1 cellular context compared by ENCODE assay signal in the genomic region with DNA sequence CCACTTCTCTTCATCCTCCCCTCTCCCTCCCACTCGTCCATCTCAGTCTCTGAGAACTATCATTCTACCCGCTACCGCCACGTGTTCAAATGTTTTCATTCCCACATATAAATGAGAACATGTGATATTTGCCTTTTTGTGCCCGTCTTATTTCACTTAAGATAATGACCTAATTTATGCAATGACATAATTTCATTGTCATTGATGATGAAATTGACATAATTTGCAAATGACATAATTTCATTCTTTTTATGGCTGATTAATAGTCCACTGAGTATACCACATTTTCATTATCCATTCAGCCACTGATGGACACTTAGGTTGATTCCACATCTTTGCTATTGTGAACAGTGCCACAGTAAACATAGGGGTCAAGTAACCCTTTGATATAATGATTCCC.
TF ChIP-seq lines count a peak whose summit lies in the region.

No MANE protein-coding gene starts in this region.

TF ChIP-seq in HEK293, 187 proteins besides CTCF, POLR2A, EP300 and RAD21:
- TF ChIP-seq ATF2 (tag by site-specific recombination; IDR thresholded peaks at IDR 0.05; ENCODE audit: low read depth) = peak; percentile 82
- TF ChIP-seq ZNF629 (tag by site-specific recombination; IDR thresholded peaks at IDR 0.05) = peak; percentile 45; the same call in 1 of the 2 replicates
- no peak for TF ChIP-seq BCL11B (tag by site-specific recombination; IDR thresholded peaks at IDR 0.05; ENCODE audit: low read depth)
